Comparison of ENCODE assay signal across 14 cellular contexts in genomic region chrX:2406891-2407518, GRCh38.
A peak's percentile ranks its signal among the peaks of the same experiment; 100 is the strongest.
DNase-seq lines count a peak whose midpoint lies in the region; ATAC-seq and TF ChIP-seq lines count a peak whose summit lies in the region.
"Had no signal": no experiment of that assay in that cellular context is flagged by ENCODE, and none has a peak within 500 bp of the region (broad histone marks: within the 10 kb centered on the region; RNA-seq: fewer than 3 reads in every experiment).

No MANE protein-coding gene starts in this region.

- no peaks in the 10 kb centered on the region for H3K27me3 Mint-ChIP-seq in WTC11 (ENCODE audit: low read depth)
- no peaks in the 10 kb centered on the region for H3K27me3 Mint-ChIP-seq in endodermal cell (ENCODE audit: insufficient read depth)
- no peaks in the 10 kb centered on the region for H3K27me3 Mint-ChIP-seq in activated T-helper 1 cell treated with anti-CD3 and anti-CD28 coated beads, Interleukin-12 subunit alpha, Interleukin-12 subunit beta, Interleukin-2, Interleukin-4 antibody, amounts not matched to agents 30 ng/mL and 10 ng/mL and 1 ng/mL, durations not matched to agents 14 hours and 24 hours and 36 hours (ENCODE audit: insufficient read depth)
- H3K27me3 Mint-ChIP-seq: CD4-positive, alpha-beta T cell had no signal

- H3K79me2 ChIP-seq in osteoblast (ENCODE audit: insufficient read depth, low read length): no peaks in the 10 kb centered on the region

- CTCF ChIA-PET in WTC11 (lab: Charles Lee): no interaction called here

- H3K36me3 ChIP-seq in BLaER1 (peaks cover 97% of the 10 kb centered on the region), endodermal cell (ENCODE audit: control insufficient read depth, insufficient read depth, low read length) (peaks cover 33% of the 10 kb centered on the region), osteoblast (ENCODE audit: insufficient read depth, low read length) (peaks cover 11% of the 10 kb centered on the region)

- peaks cover 33% of the 10 kb centered on the region for H3K9me3 ChIP-seq in BLaER1
- peaks cover 27% of the 10 kb centered on the region for H3K9me3 ChIP-seq in endodermal cell (ENCODE audit: control insufficient read depth, low read length)
- H3K9me3 ChIP-seq in osteoblast (ENCODE audit: low read depth, low read length): peaks cover 2% of the 10 kb centered on the region

- ATAC-seq in WTC11 (no peak), GM18868 (IDR thresholded peaks at IDR 0.05; ENCODE audit: unreplicated experiment) (no peak)
- ATAC-seq: HCT116 had no signal

- POLR2A ChIA-PET in WTC11 (lab: Charles Lee): no interaction called here

- H3K4me3 ChIP-seq in BLaER1 (0 out of 2 replicates have a peak overlapping the region, but pooled peaks have one; percentile 2), endodermal cell (ENCODE audit: low read length) (peak overlapping the region; percentile 75), osteoblast (ENCODE audit: insufficient read depth, low read length) (no peak overlapping the region), dorsolateral prefrontal cortex (no peak overlapping the region)

- H3K4me3 Mint-ChIP-seq in WTC11: no peak overlapping the region
- H3K4me3 Mint-ChIP-seq in endodermal cell: no peak overlapping the region
- no peak overlapping the region for H3K4me3 Mint-ChIP-seq in activated T-helper 1 cell treated with anti-CD3 and anti-CD28 coated beads, Interleukin-12 subunit alpha, Interleukin-12 subunit beta, Interleukin-2, Interleukin-4 antibody, amounts not matched to agents 30 ng/mL and 10 ng/mL and 1 ng/mL, durations not matched to agents 14 hours and 24 hours and 36 hours
- H3K4me3 Mint-ChIP-seq: CD4-positive, alpha-beta T cell had no signal

- intact Hi-C loops in dorsolateral prefrontal cortex (cut with DNase I): no loop called here
- intact Hi-C loops in activated T-helper 1 cell treated with anti-CD3 and anti-CD28 coated beads, Interleukin-12 subunit alpha, Interleukin-12 subunit beta, Interleukin-2, Interleukin-4 antibody, amounts not matched to agents 30 ng/mL and 10 ng/mL and 1 ng/mL, durations not matched to agents 14 hours and 24 hours and 36 hours (cut with micrococcal nuclease): no loop called here

- WGBS in endodermal cell (ENCODE audit: insufficient coverage in 1 of 2, insufficient read length in 1 of 2), 2 experiments: 92 to 94% methylated on average over 13 of the region's 14 CpGs

- peaks cover 13% of the 10 kb centered on the region for H3K9me3 Mint-ChIP-seq in WTC11
- H3K9me3 Mint-ChIP-seq in endodermal cell: peaks cover 35% of the 10 kb centered on the region
- peaks cover 15% of the 10 kb centered on the region for H3K9me3 Mint-ChIP-seq in activated T-helper 1 cell treated with anti-CD3 and anti-CD28 coated beads, Interleukin-12 subunit alpha, Interleukin-12 subunit beta, Interleukin-2, Interleukin-4 antibody, amounts not matched to agents 30 ng/mL and 10 ng/mL and 1 ng/mL, durations not matched to agents 14 hours and 24 hours and 36 hours
- H3K9me3 Mint-ChIP-seq: CD4-positive, alpha-beta T cell had no signal

- peaks cover 15% of the 10 kb centered on the region for H3K4me1 ChIP-seq in BLaER1
- no peaks in the 10 kb centered on the region for H3K4me1 ChIP-seq in endodermal cell (ENCODE audit: control insufficient read depth, insufficient read depth, low read length)
- no peaks in the 10 kb centered on the region for H3K4me1 ChIP-seq in osteoblast (ENCODE audit: insufficient read depth, low read length)

- no peak for DNase-seq in WTC11 (ENCODE audit: low spot score)
- DNase-seq in endodermal cell: no peak
- peak; percentile 32 for DNase-seq in osteoblast (ENCODE audit: insufficient read length, low spot score, missing footprints)
- no peak for DNase-seq in dorsolateral prefrontal cortex
- no peak for DNase-seq in activated T-helper 1 cell treated with anti-CD3 and anti-CD28 coated beads, Interleukin-12 subunit alpha, Interleukin-12 subunit beta, Interleukin-2, Interleukin-4 antibody, amounts not matched to agents 30 ng/mL and 10 ng/mL and 1 ng/mL, durations not matched to agents 14 hours and 24 hours and 36 hours (ENCODE audit: low spot score)
- DNase-seq: 8988T; AML-193; CD4-positive, alpha-beta T cell; DMS79 had no signal

- no peak overlapping the region for H3K4me2 ChIP-seq in BLaER1
- H3K4me2 ChIP-seq in osteoblast (ENCODE audit: insufficient read depth, low read length): no peak overlapping the region
- H3K4me2 ChIP-seq: BLaER1 treated with 17β-estradiol and CSF1 and Interleukin-3, amounts not matched to agents 10 nM and 100 nM had no signal

- no peak overlapping the region for H3K27ac Mint-ChIP-seq in WTC11
- H3K27ac Mint-ChIP-seq in endodermal cell: no peak overlapping the region
- H3K27ac Mint-ChIP-seq in activated T-helper 1 cell treated with anti-CD3 and anti-CD28 coated beads, Interleukin-12 subunit alpha, Interleukin-12 subunit beta, Interleukin-2, Interleukin-4 antibody, amounts not matched to agents 30 ng/mL and 10 ng/mL and 1 ng/mL, durations not matched to agents 14 hours and 24 hours and 36 hours: no peak overlapping the region
- H3K27ac Mint-ChIP-seq: CD4-positive, alpha-beta T cell had no signal

- H2AFZ ChIP-seq in osteoblast (ENCODE audit: low read length): no peak overlapping the region

- H3K27me3 ChIP-seq in BLaER1 (no peaks in the 10 kb centered on the region), endodermal cell (ENCODE audit: control insufficient read depth, insufficient read depth, low read length, poor library complexity, severe bottlenecking) (no peaks in the 10 kb centered on the region), osteoblast (ENCODE audit: insufficient read depth, low read length) (no peaks in the 10 kb centered on the region), dorsolateral prefrontal cortex (no peaks in the 10 kb centered on the region)
- H3K27me3 ChIP-seq: BLaER1 treated with 17β-estradiol and CSF1 and Interleukin-3, amounts not matched to agents 10 nM and 100 nM had no signal

- H3K36me3 Mint-ChIP-seq in WTC11: peaks cover 41% of the 10 kb centered on the region
- peaks cover 57% of the 10 kb centered on the region for H3K36me3 Mint-ChIP-seq in endodermal cell (ENCODE audit: low read depth)
- peaks cover 20% of the 10 kb centered on the region for H3K36me3 Mint-ChIP-seq in activated T-helper 1 cell treated with anti-CD3 and anti-CD28 coated beads, Interleukin-12 subunit alpha, Interleukin-12 subunit beta, Interleukin-2, Interleukin-4 antibody, amounts not matched to agents 30 ng/mL and 10 ng/mL and 1 ng/mL, durations not matched to agents 14 hours and 24 hours and 36 hours (ENCODE audit: low read depth)

- no peak for TF ChIP-seq CTCF in WTC11 (IDR thresholded peaks at IDR 0.05)
- no peak for TF ChIP-seq CTCF in endodermal cell (conservative IDR thresholded peaks at IDR 0.05)
- no peak for TF ChIP-seq CTCF in osteoblast (IDR thresholded peaks at IDR 0.05; ENCODE audit: extremely low read depth, low read depth, low read length)
- TF ChIP-seq CTCF in dorsolateral prefrontal cortex (IDR thresholded peaks at IDR 0.05 in 54 of 56, conservative IDR thresholded peaks at IDR 0.05 in 2 of 56; ENCODE audit: low read depth in 1 of 56, partially characterized antibody in 56 of 56): no peak

- H3K4me1 Mint-ChIP-seq in WTC11: peaks cover 29% of the 10 kb centered on the region
- H3K4me1 Mint-ChIP-seq in endodermal cell: peaks cover 16% of the 10 kb centered on the region
- H3K4me1 Mint-ChIP-seq in activated T-helper 1 cell treated with anti-CD3 and anti-CD28 coated beads, Interleukin-12 subunit alpha, Interleukin-12 subunit beta, Interleukin-2, Interleukin-4 antibody, amounts not matched to agents 30 ng/mL and 10 ng/mL and 1 ng/mL, durations not matched to agents 14 hours and 24 hours and 36 hours (ENCODE audit: low read depth): no peaks in the 10 kb centered on the region

- peaks cover 4% of the 10 kb centered on the region; the same call in 1 of the 2 replicates for H4K20me1 ChIP-seq in BLaER1
- peaks cover 5% of the 10 kb centered on the region for H4K20me1 ChIP-seq in osteoblast (ENCODE audit: insufficient read depth, low read length)
- H4K20me1 ChIP-seq: BLaER1 treated with 17β-estradiol and CSF1 and Interleukin-3, amounts not matched to agents 10 nM and 100 nM had no signal

- H3K9ac ChIP-seq in BLaER1: no peak overlapping the region
- H3K9ac ChIP-seq in endodermal cell (ENCODE audit: extremely low read depth, low read length, poor library complexity, severe bottlenecking): no peak overlapping the region
- H3K9ac ChIP-seq: BLaER1 treated with 17β-estradiol and CSF1 and Interleukin-3, amounts not matched to agents 10 nM and 100 nM had no signal

- H3K27ac ChIP-seq in BLaER1 (no peak overlapping the region), endodermal cell (ENCODE audit: low read depth, low read length) (no peak overlapping the region), osteoblast (ENCODE audit: low read depth, low read length) (no peak overlapping the region), dorsolateral prefrontal cortex (no peak overlapping the region)
- H3K27ac ChIP-seq: BLaER1 treated with 17β-estradiol and CSF1 and Interleukin-3, amounts not matched to agents 10 nM and 100 nM; HL-60 had no signal

TF ChIP-seq in WTC11, 78 proteins besides CTCF, POLR2A, EP300 and RAD21:
- TF ChIP-seq GTF2I (CRISPR knock-in tag; conservative IDR thresholded peaks at IDR 0.05) (0 out of 2 replicates have a peak, but pooled peaks have one; percentile 27), ZBTB43 (CRISPR knock-in tag; IDR thresholded peaks at IDR 0.05) (no peak)

Comparison
In these comparisons a context has a peak if more than half of its experiments do, and no peak if none do; other contexts are left out.
1. H3K4me3 ChIP-seq: peak in BLaER1 (single experiment) and endodermal cell (single experiment); none in osteoblast (single experiment) and dorsolateral prefrontal cortex (0 of 59).